In the genomic region with DNA sequence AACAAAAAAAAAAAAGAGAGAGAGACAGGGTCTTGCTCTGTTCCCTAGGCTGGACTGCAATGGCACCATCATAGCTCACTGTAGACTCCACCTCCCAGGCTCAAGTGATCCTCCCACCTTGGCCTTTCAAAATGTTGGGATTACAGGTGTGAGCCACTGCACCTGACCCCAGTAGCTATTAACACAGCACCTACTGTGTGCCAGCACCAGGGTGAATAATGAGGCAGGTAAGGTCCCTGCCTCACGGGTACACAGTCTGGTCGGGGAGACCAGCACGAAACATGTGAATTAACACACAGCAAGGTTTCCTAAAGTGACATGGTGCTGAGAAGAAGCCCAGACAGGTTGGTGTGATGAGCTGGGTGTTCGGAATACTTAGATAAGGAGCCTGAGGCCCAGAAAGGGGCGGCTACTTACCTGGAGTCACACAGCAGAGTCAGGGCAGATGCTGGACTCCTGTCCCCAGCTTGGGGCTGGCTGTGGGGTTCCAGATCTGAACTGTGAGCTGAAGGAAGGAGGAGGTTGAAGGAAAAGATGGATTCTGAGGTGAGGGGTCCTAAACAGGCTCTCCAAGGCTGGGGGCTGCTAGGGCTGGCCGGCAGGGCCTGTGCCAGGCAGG, we compare ENCODE assay signal across 23 cellular contexts.
"Had no signal": no experiment of that assay in that cellular context is flagged by ENCODE, and none has a peak within 500 bp of the region (broad histone marks: within the 10 kb centered on the region; RNA-seq: fewer than 3 reads in every experiment).

No MANE protein-coding gene starts in this region.

- H3K9me3 ChIP-seq: colonic mucosa, neutrophil, right atrium auricular region, sigmoid colon, stomach, thoracic aorta had no signal

- ATAC-seq: foreskin keratinocyte, left colon, left ventricle myocardium superior had no signal

- H3K4me3 Mint-ChIP-seq: nephron had no signal

- H3K4me3 ChIP-seq: colonic mucosa, lung, right atrium auricular region, sigmoid colon, skin epidermis, stomach, thoracic aorta had no signal

- H3K9me3 Mint-ChIP-seq: naive B cell, nephron had no signal

- FAIRE-seq: endothelial cell of umbilical vein had no signal

- H3K36me3 ChIP-seq: colonic mucosa, neutrophil, right atrium auricular region, sigmoid colon, stomach, thoracic aorta had no signal

- H3K27ac ChIP-seq: colonic mucosa, foreskin keratinocyte, neutrophil, right atrium auricular region, sigmoid colon, stomach, thoracic aorta had no signal

- H3K27me3 ChIP-seq: colonic mucosa, foreskin keratinocyte, neutrophil, right atrium auricular region, sigmoid colon, stomach had no signal

- H3K36me3 Mint-ChIP-seq: naive B cell had no signal

- H3K27ac Mint-ChIP-seq: nephron had no signal

- H3K4me1 ChIP-seq: colonic mucosa, foreskin keratinocyte, right atrium auricular region, sigmoid colon, stomach had no signal

- H3K4me1 Mint-ChIP-seq: nephron had no signal

- DNase-seq: colonic mucosa; dermis blood vessel endothelial cell; erythroblast; foreskin keratinocyte; left colon; left ventricle myocardium superior; mesendoderm; naive B cell; posterior cingulate gyrus; sigmoid colon; stimulated activated CD4-positive, alpha-beta T cell treated with anti-CD3 and anti-CD28 coated beads, Interleukin-2, amount 100 ng/mL, for 24 hours; stimulated activated CD4-positive, alpha-beta T cell treated with anti-CD3 and anti-CD28 coated beads, Interleukin-4, amount 100 ng/mL, for 4 hours; stimulated activated naive CD4-positive, alpha-beta T cell; stomach; substantia nigra; trophoblast cell had no signal
